Comparison of ENCODE assay signal across 8 cellular contexts in genomic region chr10:31603245-31604087, GRCh38.
DNase-seq lines count a peak whose midpoint lies in the region; ATAC-seq and TF ChIP-seq lines count a peak whose summit lies in the region.

No MANE protein-coding gene starts in this region.

- H3K4me3 Mint-ChIP-seq in T-cell: peak overlapping the region in 2 of 3 donors; percentile 78 to 84
- H3K4me3 Mint-ChIP-seq in type B pancreatic cell: peak overlapping the region; percentile 91

- intact Hi-C loops in left ventricle myocardium inferior (cut with micrococcal nuclease): no loop called here
- intact Hi-C loops in posterior cingulate gyrus (cut with DNase I): no loop called here

- peak; percentile 87 for DNase-seq in GM04504 (ENCODE audit: low read depth)
- DNase-seq in NCI-H1092 treated with DMSO at 0.1 percent for 48 hours (lab: John Stamatoyannopoulos, UW): peak; percentile 90
- peak; percentile 16 to 78 (median 38) for DNase-seq in T-cell
- DNase-seq in amniotic stem cell (lab: John Stamatoyannopoulos, UW): peak; percentile 79
- peak; percentile 96 for DNase-seq in left ventricle myocardium inferior
- peak; percentile 65 to 97 (median 74) for DNase-seq in posterior cingulate gyrus
- peak; percentile 95 for DNase-seq in type B pancreatic cell (ENCODE audit: extremely low spot score, unreplicated experiment)

- peak overlapping the region; percentile 73 for H3K4me3 ChIP-seq in left ventricle myocardium inferior

- H3K4me1 Mint-ChIP-seq in T-cell (peaks cover 10 to 16% (median 15%) of the 10 kb centered on the region in 3 donors), type B pancreatic cell (ENCODE audit: unreplicated experiment) (peaks cover 5% of the 10 kb centered on the region)

- H3K27ac Mint-ChIP-seq in T-cell (no peak overlapping the region), type B pancreatic cell (peak overlapping the region; percentile 79)

- no peaks in the 10 kb centered on the region for H3K36me3 ChIP-seq in left ventricle myocardium inferior

- POLR2A ChIA-PET in T-cell (lab: Charles Lee): no interaction called here

- H3K4me1 ChIP-seq in left ventricle myocardium inferior: peaks cover 39% of the 10 kb centered on the region

- no peaks in the 10 kb centered on the region for H3K36me3 Mint-ChIP-seq in T-cell
- no peaks in the 10 kb centered on the region for H3K36me3 Mint-ChIP-seq in type B pancreatic cell

- H3K9me3 ChIP-seq in left ventricle myocardium inferior (replicated peaks): no peaks in the 10 kb centered on the region

- H3K9me3 Mint-ChIP-seq in T-cell: no peaks in the 10 kb centered on the region
- H3K9me3 Mint-ChIP-seq in type B pancreatic cell: peaks cover 5% of the 10 kb centered on the region

- peaks cover 0 to 3% of the 10 kb centered on the region in 2 donors for H3K27me3 Mint-ChIP-seq in T-cell
- peaks cover 12% of the 10 kb centered on the region for H3K27me3 Mint-ChIP-seq in type B pancreatic cell

- H3K27ac ChIP-seq in left ventricle myocardium inferior (replicated peaks): peak overlapping the region; percentile 90

- ATAC-seq in HG02571 (IDR thresholded peaks at IDR 0.05; ENCODE audit: unreplicated experiment) (peak; percentile 93), T-cell (replicated peaks in 1 of 4) (peak; percentile 78 to 88 (median 78))

- no peaks in the 10 kb centered on the region for H3K27me3 ChIP-seq in left ventricle myocardium inferior (ENCODE audit: low read depth)

- TF ChIP-seq CTCF in left ventricle myocardium inferior (IDR thresholded peaks at IDR 0.05; ENCODE audit: borderline replicate concordance): peak; percentile 43
- TF ChIP-seq CTCF in type B pancreatic cell (conservative IDR thresholded peaks at IDR 0.05): peak; percentile 27

- CTCF ChIA-PET in T-cell (lab: Charles Lee): no interaction called here

Comparison
In these comparisons a context has a peak if more than half of its experiments do, and no peak if none do; other contexts are left out.
1. Peak in every context shown above with its lines: DNase-seq, ATAC-seq, H3K4me3 ChIP-seq and H3K27ac ChIP-seq.
2. DNase-seq: peak in every context shown above with its lines; median percentile 96 in left ventricle myocardium inferior; 95 in type B pancreatic cell; 90 in NCI-H1092 treated with DMSO at 0.1 percent for 48 hours; 87 in GM04504; 79 in amniotic stem cell; 74 in posterior cingulate gyrus; 38 in T-cell.